ENCODE assay signal across 8 cellular contexts in genomic region chr10:3852147-3852904, GRCh38.
DNase-seq lines count a peak whose midpoint lies in the region; ATAC-seq, FAIRE-seq and TF ChIP-seq lines count a peak whose summit lies in the region.

No MANE protein-coding gene starts in this region.

- TF ChIP-seq CTCF in HCT116 (IDR thresholded peaks at IDR 0.05 in 2 of 3, conservative IDR thresholded peaks at IDR 0.05 in 1 of 3; ENCODE audit: borderline replicate concordance in 1 of 3, insufficient read depth in 1 of 3, low read depth in 2 of 3, low read length in 2 of 3) = no peak

- H3K9ac ChIP-seq in HCT116 (ENCODE audit: low read length) = peak overlapping the region; percentile 59
- no peak overlapping the region for H3K9ac ChIP-seq in endocrine pancreas (ENCODE audit: control insufficient read depth, insufficient read depth, low read length)
- H3K9ac ChIP-seq in mucosa of rectum (ENCODE audit: low read depth in 1 of 2, low read length in 2 of 2) = peak overlapping the region; percentile 42 to 70

- POLR2A ChIA-PET in HCT116 (lab: Charles Lee) = interaction anchor here (0.6 to 3.0 kb wide), 10 partner anchors 13 to 77 kb away, joined by 3 to 39 read pairs (median 4); partner anchors contain the start of gene KLF6

- H3K36me3 ChIP-seq in HCT116 (ENCODE audit: control insufficient read depth in 1 of 2, insufficient read depth in 2 of 2, low read length in 2 of 2) = no peaks in the 10 kb centered on the region
- H3K36me3 ChIP-seq in endocrine pancreas (ENCODE audit: control insufficient read depth, insufficient read depth, low read length) = no peaks in the 10 kb centered on the region
- no peaks in the 10 kb centered on the region for H3K36me3 ChIP-seq in mucosa of rectum (ENCODE audit: control insufficient read depth in 2 of 2, insufficient read depth in 2 of 2, low read length in 2 of 2)

- CTCF ChIA-PET in HCT116 (lab: Charles Lee) = no interaction called here

- BruUV-seq in HCT116 (replicated peaks; lab: Mats Ljungman, UMichigan) = no TSS peak

- no peaks in the 10 kb centered on the region for H3K9me3 Mint-ChIP-seq in stimulated activated naive CD8-positive, alpha-beta T cell treated with anti-CD3 and anti-CD28 coated beads, Interleukin-15, amount 100 ng/mL, for 72 hours

- H3K4me3 ChIP-seq in HCT116 (replicated peaks in 1 of 2; ENCODE audit: low read depth in 1 of 2, low read length in 2 of 2) = peak overlapping the region in 1 of 2 experiments; percentile 23; a peak in 2 of 4 replicates
- H3K4me3 ChIP-seq in endocrine pancreas (ENCODE audit: control insufficient read depth, insufficient read depth, low read length) = peak overlapping the region; percentile 51
- H3K4me3 ChIP-seq in mucosa of rectum (ENCODE audit: low read length in 2 of 2) = peak overlapping the region in 1 of 2 donors; percentile 10

- no peaks in the 10 kb centered on the region for H3K9me3 ChIP-seq in HCT116 (ENCODE audit: control insufficient read depth in 1 of 2, insufficient read depth in 1 of 2, low read depth in 1 of 2, low read length in 2 of 2)
- H3K9me3 ChIP-seq in endocrine pancreas (ENCODE audit: control insufficient read depth, low read length) = no peaks in the 10 kb centered on the region
- H3K9me3 ChIP-seq in mucosa of rectum (ENCODE audit: control insufficient read depth in 2 of 2, low read length in 2 of 2) = no peaks in the 10 kb centered on the region

- DNase-seq in GM12892 (ENCODE audit: insufficient read length) = no peak
- peak; percentile 99 for DNase-seq in HCT116 (ENCODE audit: low read depth, low spot score)
- DNase-seq in M059J (ENCODE audit: low read depth) = peak; percentile 97
- DNase-seq in activated CD4-positive, alpha-beta T cell treated with anti-CD3 and anti-CD28 coated beads for 1 hour = peak; percentile 54
- DNase-seq in stimulated activated naive CD8-positive, alpha-beta T cell treated with anti-CD3 and anti-CD28 coated beads, Interleukin-15, amount 100 ng/mL, for 72 hours = peak; percentile 54 to 83
- no peak for DNase-seq in DMS79 treated with DMSO at 0.1 percent for 48 hours (lab: John Stamatoyannopoulos, UW)

- peaks cover 37 to 61% of the 10 kb centered on the region in 2 experiments for H3K4me1 ChIP-seq in HCT116 (ENCODE audit: control insufficient read depth in 1 of 2, insufficient read depth in 2 of 2, low read length in 2 of 2)
- H3K4me1 ChIP-seq in endocrine pancreas (ENCODE audit: control insufficient read depth, insufficient read depth, low read length) = peaks cover 5% of the 10 kb centered on the region
- peaks cover 31 to 38% of the 10 kb centered on the region in 2 donors for H3K4me1 ChIP-seq in mucosa of rectum (ENCODE audit: control insufficient read depth in 2 of 2, insufficient read depth in 2 of 2, low read length in 2 of 2)

- H2AFZ ChIP-seq in HCT116 (ENCODE audit: low read depth, low read length, poor library complexity, severe bottlenecking) = peak overlapping the region; percentile 38

- H3K27ac ChIP-seq in HCT116 (ENCODE audit: low read depth, low read length) (peak overlapping the region; percentile 90), mucosa of rectum (ENCODE audit: low read depth in 2 of 2, low read length in 2 of 2) (peak overlapping the region; percentile 93 to 94)

- RAD21 ChIA-PET in HCT116 (lab: Charles Lee; ENCODE audit: low non-redundant PET in 1 of 2, low total read pairs in 2 of 2, uncharacterized antibody in 2 of 2, unreplicated experiment in 2 of 2) = interaction anchor here (0.6 to 1.4 kb wide), 3 partner anchors 37 to 67 kb away, joined by 3 to 5 read pairs (median 5); partner anchors contain the start of gene KLF6 (in 2 of the 2)

- no peaks in the 10 kb centered on the region for H4K20me1 ChIP-seq in HCT116 (ENCODE audit: insufficient read depth)

- peak; percentile 95 for ATAC-seq in HCT116
- peak; percentile 99 for ATAC-seq in stimulated activated naive CD8-positive, alpha-beta T cell treated with anti-CD3 and anti-CD28 coated beads, Interleukin-15, amount 100 ng/mL, for 72 hours

- no peaks in the 10 kb centered on the region for H3K27me3 Mint-ChIP-seq in stimulated activated naive CD8-positive, alpha-beta T cell treated with anti-CD3 and anti-CD28 coated beads, Interleukin-15, amount 100 ng/mL, for 72 hours

- TF ChIP-seq POLR2A in GM12892 (IDR thresholded peaks at IDR 0.05; ENCODE audit: low read depth, low read length) (no peak), HCT116 (IDR thresholded peaks at IDR 0.05; ENCODE audit: borderline replicate concordance, extremely low read depth, insufficient read depth, insufficient read length) (no peak)

- H3K27ac Mint-ChIP-seq in stimulated activated naive CD8-positive, alpha-beta T cell treated with anti-CD3 and anti-CD28 coated beads, Interleukin-15, amount 100 ng/mL, for 72 hours = peak overlapping the region; percentile 94 to 97

- TF ChIP-seq RAD21 in HCT116 (IDR thresholded peaks at IDR 0.05; ENCODE audit: low read depth) = peak; percentile 47

- peaks cover 39% of the 10 kb centered on the region for H3K4me1 Mint-ChIP-seq in stimulated activated naive CD8-positive, alpha-beta T cell treated with anti-CD3 and anti-CD28 coated beads, Interleukin-15, amount 100 ng/mL, for 72 hours

- no peaks in the 10 kb centered on the region for H3K27me3 ChIP-seq in HCT116 (ENCODE audit: insufficient read depth, low read length)
- no peaks in the 10 kb centered on the region for H3K27me3 ChIP-seq in endocrine pancreas (ENCODE audit: control insufficient read depth, insufficient read depth, low read length)
- H3K27me3 ChIP-seq in mucosa of rectum (ENCODE audit: control insufficient read depth in 2 of 2, insufficient read depth in 2 of 2, low read length in 2 of 2) = no peaks in the 10 kb centered on the region

- FAIRE-seq in GM12892 (lab: Jason Lieb, UNC) = peak; percentile 93

- no peaks in the 10 kb centered on the region for H3K79me2 ChIP-seq in HCT116 (ENCODE audit: insufficient read depth, low read length)

- peak overlapping the region; percentile 63 for H3K4me2 ChIP-seq in HCT116 (ENCODE audit: low read length)

- H3K4me3 Mint-ChIP-seq in stimulated activated naive CD8-positive, alpha-beta T cell treated with anti-CD3 and anti-CD28 coated beads, Interleukin-15, amount 100 ng/mL, for 72 hours = peak overlapping the region; percentile 38 to 75

- H3K9me2 ChIP-seq in HCT116 (ENCODE audit: insufficient read depth) = no peaks in the 10 kb centered on the region

- intact Hi-C loops in HCT116 (cut with micrococcal nuclease) = loop anchor here (1.0 to 5.0 kb wide), 3 partner anchors 42 to 90 kb away; no protein-coding TSS in a partner anchor

TF ChIP-seq in HCT116, 20 proteins besides CTCF, POLR2A, EP300 and RAD21 (continues in another document):
- TF ChIP-seq TCF7L2 (IDR thresholded peaks at IDR 0.05; ENCODE audit: borderline replicate concordance, extremely low read depth, insufficient read depth, insufficient read length) (peak; percentile 92), ZNF274 (IDR thresholded peaks at IDR 0.05; ENCODE audit: low read depth, low read length) (no peak), EZH2phosphoT487 (IDR thresholded peaks at IDR 0.05; ENCODE audit: borderline replicate concordance) (no peak), EZH2 (IDR thresholded peaks at IDR 0.05) (no peak), CBX3 (IDR thresholded peaks at IDR 0.05; ENCODE audit: low read depth) (peak; percentile 94), POLR2AphosphoS5 (IDR thresholded peaks at IDR 0.05; ENCODE audit: low read depth, low read length) (peak; percentile 52), JUND (IDR thresholded peaks at IDR 0.05) (peak; percentile 98), FOSL1 (IDR thresholded peaks at IDR 0.05; ENCODE audit: low read depth) (peak; percentile 95), SRF (IDR thresholded peaks at IDR 0.05; ENCODE audit: low read depth) (peak; percentile 74), ATF3 (IDR thresholded peaks at IDR 0.05) (peak; percentile 88), ZFX (IDR thresholded peaks at IDR 0.05) (no peak), REST (IDR thresholded peaks at IDR 0.05; ENCODE audit: low read depth) (no peak)

Comparison
In these comparisons a context has a peak if more than half of its experiments do, and no peak if none do; other contexts are left out.
1. DNase-seq: peak in HCT116 (single experiment), M059J (single experiment), activated CD4-positive, alpha-beta T cell treated with anti-CD3 and anti-CD28 coated beads for 1 hour (single experiment) and stimulated activated naive CD8-positive, alpha-beta T cell treated with anti-CD3 and anti-CD28 coated beads, Interleukin-15, amount 100 ng/mL, for 72 hours (2 of 2); none in GM12892 (single experiment) and DMS79 treated with DMSO at 0.1 percent for 48 hours (single experiment).